In genomic region chr16:588639-588888, GRCh38 we compare ENCODE assay signal across 8 cellular contexts. TPM values are rescaled to one million over a fixed set of nuclear protein-coding genes. Genes with fewer than 3 reads are reported as not detected.
DNase-seq lines count a peak whose midpoint lies in the region; ATAC-seq, FAIRE-seq and TF ChIP-seq lines count a peak whose summit lies in the region.

No MANE protein-coding gene starts in this region.

- CTCF ChIA-PET in K562 (lab: Yijun Ruan, JAX; ENCODE audit: low intra/inter-chr PET ratio), result no interaction called here

- TF ChIP-seq CTCF in K562 (IDR thresholded peaks at IDR 0.05 in 2 of 3, conservative IDR thresholded peaks at IDR 0.05 in 1 of 3; ENCODE audit: insufficient read depth in 2 of 3, low read depth in 1 of 3, low read length in 3 of 3), result no peak

- H3K9ac ChIP-seq in K562 (ENCODE audit: insufficient read depth in 1 of 2, low read depth in 2 of 2, low read length in 2 of 2), result peak overlapping the region; percentile 88 to 94

- H3K9me3 ChIP-seq in K562 (replicated peaks; ENCODE audit: control insufficient read depth, insufficient read depth, low read depth, low read length), result no peaks in the 10 kb centered on the region

- no peak for TF ChIP-seq RAD21 in K562 (CRISPR knock-in tag; conservative IDR thresholded peaks at IDR 0.05 in 1 of 2, IDR thresholded peaks at IDR 0.05 in 1 of 2)

- in situ Hi-C loops in K562 (cut with MboI), result no loop called here

- peaks cover 55% of the 10 kb centered on the region for H3K79me2 ChIP-seq in K562 (ENCODE audit: control insufficient read depth, insufficient read depth, low read length)

- H3K27ac ChIP-seq in K562 (ENCODE audit: extremely low read depth, low read depth, low read length) (peak overlapping the region; percentile 91), layer of hippocampus (ENCODE audit: low read depth, low read length) (peak overlapping the region; percentile 100)

- POLR2A ChIA-PET in K562 (lab: Yijun Ruan, JAX), result interaction anchor here (0.6 to 1.8 kb wide), 20 partner anchors 10 to 185 kb away, joined by 3 to 9 read pairs (median 4); partner anchors contain the start of genes METTL26 and WFIKKN1

- H2AFZ ChIP-seq in K562 (ENCODE audit: low read depth, low read length), result peak overlapping the region; percentile 100; the same call in 1 of the 2 replicates

- no peak for TF ChIP-seq EP300 in K562 (IDR thresholded peaks at IDR 0.05; ENCODE audit: low read length)

- no peak for FAIRE-seq in K562 (lab: Jason Lieb, UNC)

- ATAC-seq in HG02981 (IDR thresholded peaks at IDR 0.05; ENCODE audit: unreplicated experiment) (peak; percentile 8), SK-N-SH treated with all-trans-retinoic acid at 6 μM for 48 hours (peak; percentile 11), K562 (peak; percentile 14)

- intact Hi-C loops in K562 (cut with micrococcal nuclease), result loop anchor here (2.0 kb wide), 1 partner anchor 72 kb away; no protein-coding TSS in a partner anchor

- H3K4me1 ChIP-seq in K562 (replicated peaks in 1 of 2; ENCODE audit: control insufficient read depth in 2 of 2, insufficient read depth in 2 of 2, low read length in 2 of 2), result peaks cover 18 to 74% of the 10 kb centered on the region in 2 experiments; a peak in 4 of 5 replicates

- DNase-seq in NCI-H1694 treated with DMSO at 0.1 percent for 48 hours (lab: John Stamatoyannopoulos, UW) (peak; percentile 4), NCI-H1694 (lab: John Stamatoyannopoulos, UW) (no peak), K562 (ENCODE audit: extremely low read depth in 1 of 4, low spot score in 3 of 4) (peak in 2 of 4 experiments; percentile 54 to 64), cerebellar cortex (ENCODE audit: low spot score) (no peak)
- peak; percentile 15 to 35 for DNase-seq in stimulated activated CD8-positive, alpha-beta memory T cell treated with anti-CD3 and anti-CD28 coated beads, Interleukin-4, amount 100 ng/mL, for 1 hour (ENCODE audit: low read depth in 2 of 2, low spot score in 1 of 2)

- WGBS in K562 (ENCODE audit: insufficient coverage, low coverage, missing lambda C conversion rate), result 0% methylated on average over 21 of the region's 21 CpGs

- no TSS peak for BruUV-seq in K562 (replicated peaks; lab: Mats Ljungman, UMichigan)

- peak overlapping the region; percentile 86 for H3K4me2 ChIP-seq in K562 (ENCODE audit: insufficient read depth, low read length)

- H3K27me3 ChIP-seq in K562 (ENCODE audit: control insufficient read depth in 2 of 2, insufficient read depth in 2 of 2, low read length in 2 of 2), result no peaks in the 10 kb centered on the region
- no peaks in the 10 kb centered on the region for H3K27me3 ChIP-seq in layer of hippocampus (ENCODE audit: control insufficient read depth, insufficient read depth, low read length)

- H3K9me1 ChIP-seq in K562 (ENCODE audit: control insufficient read depth, insufficient read depth, low read length), result peaks cover 8% of the 10 kb centered on the region

- H3K4me3 ChIP-seq in K562, result peak overlapping the region; percentile 71

- TF ChIP-seq POLR2A in K562 (conservative IDR thresholded peaks at IDR 0.05), result no peak

- peaks cover 19% of the 10 kb centered on the region for H4K20me1 ChIP-seq in K562 (replicated peaks; ENCODE audit: control insufficient read depth, insufficient read depth, low read length)

- H3K36me3 ChIP-seq in K562 (ENCODE audit: control insufficient read depth, insufficient read depth, low read length), result peaks cover 17% of the 10 kb centered on the region; the same call in 2 of the 3 replicates

RNA-seq across cellular contexts. Expression of gene RAB40C, which starts 1.3 kb away (rescaled TPM):
- 10.6 and 36.6 TPM in 2 replicates for total RNA-seq in K562 (2011; cell fraction: chromatin; rRNA removed; ENCODE audit: low replicate concordance)
- 24.2 and 24.8 TPM in 2 replicates for total RNA-seq in K562 (2011; cell fraction: nucleolus; rRNA removed)
- 15.5 and 15.6 TPM in 2 replicates for total RNA-seq in K562 (2011; cell fraction: nucleoplasm; rRNA removed)
- total RNA-seq in K562 (2014; rRNA removed) (22.3 and 26.0 TPM in 2 replicates), K562 (2014; rRNA removed; fragmentation: Illumina TruSeq; extraction: Trizol) (1.9 and 2.5 TPM in 2 replicates), K562 (2015; rRNA removed; fragmentation: Illumina TruSeq; extraction: Trizol) (10.1 and 11.4 TPM in 2 replicates), K562 (2021) (23.4 and 25.3 TPM in 2 replicates)
- polyA plus RNA-seq in K562 (2011; rRNA removed) (8.7 and 10.9 TPM in 2 replicates), K562 (2014; fragmentation: Illumina TruSeq; extraction: Trizol) (5.6 and 13.3 TPM in 2 replicates), K562 (2014; fragmentation: Nextera tagmentation; extraction: Ambion mirVana) (under 1 TPM; 0.17 to 0.50 TPM), K562 (2014; rRNA removed) (20.9 and 22.3 TPM in 2 replicates)
- 15.6 and 35.2 TPM in 2 replicates for polyA plus RNA-seq in K562 (2011; cell fraction: cytosol; rRNA removed)
- polyA plus RNA-seq in K562 (2011; cell fraction: nucleus; rRNA removed), result 22.1 and 35.1 TPM in 2 replicates
- 15.7 and 28.1 TPM in 2 replicates for polyA plus RNA-seq in K562 (2012)
- 2.9 and 5.0 TPM in 2 replicates for polyA minus RNA-seq in K562 (2011; rRNA and poly(A)+ RNA removed)
- 10.3 and 15.5 TPM in 2 replicates for polyA minus RNA-seq in K562 (2011; cell fraction: cytosol; rRNA and poly(A)+ RNA removed)
- polyA minus RNA-seq in K562 (2011; cell fraction: nucleus; rRNA and poly(A)+ RNA removed), result 4.8 and 5.1 TPM in 2 replicates

RNA-seq across cellular contexts. Expression of gene PIGQ, which starts 18.8 kb away (rescaled TPM):
- total RNA-seq in K562 (2011; cell fraction: chromatin; rRNA removed; ENCODE audit: low replicate concordance), result 51.8 and 208 TPM in 2 replicates
- 193 and 220 TPM in 2 replicates for total RNA-seq in K562 (2011; cell fraction: nucleolus; rRNA removed)
- total RNA-seq in K562 (2011; cell fraction: nucleoplasm; rRNA removed), result 84.0 and 92.9 TPM in 2 replicates
- 30.7 and 36.1 TPM in 2 replicates for total RNA-seq in K562 (2014; rRNA removed)
- 2.3 and 3.4 TPM in 2 replicates for total RNA-seq in K562 (2014; rRNA removed; fragmentation: Illumina TruSeq; extraction: Trizol)
- total RNA-seq in K562 (2015; rRNA removed; fragmentation: Illumina TruSeq; extraction: Trizol), result 14.1 and 14.3 TPM in 2 replicates
- 43.7 and 49.6 TPM in 2 replicates for total RNA-seq in K562 (2021)
- polyA plus RNA-seq in K562 (2011; rRNA removed), result 11.2 and 19.4 TPM in 2 replicates
- 15.7 and 51.3 TPM in 2 replicates for polyA plus RNA-seq in K562 (2011; cell fraction: cytosol; rRNA removed)
- polyA plus RNA-seq in K562 (2011; cell fraction: nucleus; rRNA removed), result 84.7 and 175 TPM in 2 replicates
- 22.2 and 33.3 TPM in 2 replicates for polyA plus RNA-seq in K562 (2012)
- 11.7 and 21.9 TPM in 2 replicates for polyA plus RNA-seq in K562 (2014; fragmentation: Illumina TruSeq; extraction: Trizol)
- 1 to 10 TPM in 1 of 2 experiments, under 1 TPM in 1; 0.20 to 2.5 TPM for polyA plus RNA-seq in K562 (2014; fragmentation: Nextera tagmentation; extraction: Ambion mirVana)
- polyA plus RNA-seq in K562 (2014; rRNA removed), result 42.1 and 42.3 TPM in 2 replicates
- polyA minus RNA-seq in K562 (2011; rRNA and poly(A)+ RNA removed), result 9.6 and 17.9 TPM in 2 replicates
- polyA minus RNA-seq in K562 (2011; cell fraction: cytosol; rRNA and poly(A)+ RNA removed), result 11.2 and 15.5 TPM in 2 replicates
- polyA minus RNA-seq in K562 (2011; cell fraction: nucleus; rRNA and poly(A)+ RNA removed), result 33.2 and 44.4 TPM in 2 replicates

RNA-seq across cellular contexts. Expression of gene NHLRC4, which starts 21.8 kb away (rescaled TPM):
- total RNA-seq in K562 (2011; cell fraction: chromatin; rRNA removed; ENCODE audit: low replicate concordance), result 3.1 and 8.5 TPM in 2 replicates
- total RNA-seq in K562 (2011; cell fraction: nucleolus; rRNA removed), result 8.4 and 8.8 TPM in 2 replicates
- total RNA-seq in K562 (2011; cell fraction: nucleoplasm; rRNA removed), result 5.0 TPM in 2 replicates
- total RNA-seq in K562 (2014; rRNA removed) (2.6 and 3.1 TPM in 2 replicates), K562 (2014; rRNA removed; fragmentation: Illumina TruSeq; extraction: Trizol) (0.47 and 0.48 TPM in 2 replicates), K562 (2015; rRNA removed; fragmentation: Illumina TruSeq; extraction: Trizol) (1.2 and 1.3 TPM in 2 replicates), K562 (2021) (2.0 and 3.0 TPM in 2 replicates)
- polyA plus RNA-seq in K562 (2011; rRNA removed) (1.3 and 1.7 TPM in 2 replicates), K562 (2014; fragmentation: Illumina TruSeq; extraction: Trizol) (0.24 and 1.1 TPM in 2 replicates), K562 (2014; fragmentation: Nextera tagmentation; extraction: Ambion mirVana) (not detected), K562 (2014; rRNA removed) (3.2 and 3.7 TPM in 2 replicates)
- 2.0 and 4.5 TPM in 2 replicates for polyA plus RNA-seq in K562 (2011; cell fraction: cytosol; rRNA removed)
- polyA plus RNA-seq in K562 (2011; cell fraction: nucleus; rRNA removed), result 6.2 and 8.3 TPM in 2 replicates
- polyA plus RNA-seq in K562 (2012), result 1.7 and 7.2 TPM in 2 replicates
- 0.39 and 0.51 TPM in 2 replicates for polyA minus RNA-seq in K562 (2011; rRNA and poly(A)+ RNA removed)
- 1.3 TPM in 1 of 2 replicates, not detected in the other for polyA minus RNA-seq in K562 (2011; cell fraction: cytosol; rRNA and poly(A)+ RNA removed)
- 6.5 and 8.1 TPM in 2 replicates for polyA minus RNA-seq in K562 (2011; cell fraction: nucleus; rRNA and poly(A)+ RNA removed)

RNA-seq across cellular contexts. Expression of gene PRR35, which starts 28.4 kb away (rescaled TPM):
- total RNA-seq in K562 (2011; cell fraction: chromatin; rRNA removed; ENCODE audit: low replicate concordance), result 0.18 and 0.79 TPM in 2 replicates
- total RNA-seq in K562 (2011; cell fraction: nucleolus; rRNA removed), result 0.66 and 1.3 TPM in 2 replicates
- 0.29 and 0.53 TPM in 2 replicates for total RNA-seq in K562 (2011; cell fraction: nucleoplasm; rRNA removed)
- total RNA-seq in K562 (2014; rRNA removed) (0.41 and 0.45 TPM in 2 replicates), K562 (2014; rRNA removed; fragmentation: Illumina TruSeq; extraction: Trizol) (not detected in 2 replicates), K562 (2015; rRNA removed; fragmentation: Illumina TruSeq; extraction: Trizol) (0.08 TPM in 1 of 2 replicates, not detected in the other), K562 (2021) (0.18 and 0.42 TPM in 2 replicates)
- polyA plus RNA-seq in K562 (2011; rRNA removed) (0.09 and 0.17 TPM in 2 replicates), K562 (2014; fragmentation: Illumina TruSeq; extraction: Trizol) (0.07 TPM in 1 of 2 replicates, not detected in the other), K562 (2014; fragmentation: Nextera tagmentation; extraction: Ambion mirVana) (not detected), K562 (2014; rRNA removed) (0.15 and 0.24 TPM in 2 replicates)
- polyA plus RNA-seq in K562 (2011; cell fraction: cytosol; rRNA removed), result 0.07 and 1.2 TPM in 2 replicates
- 0.20 and 2.2 TPM in 2 replicates for polyA plus RNA-seq in K562 (2011; cell fraction: nucleus; rRNA removed)
- polyA plus RNA-seq in K562 (2012), result 0.09 and 0.14 TPM in 2 replicates
- polyA minus RNA-seq in K562 (2011; rRNA and poly(A)+ RNA removed), result not detected in 2 replicates
- polyA minus RNA-seq in K562 (2011; cell fraction: cytosol; rRNA and poly(A)+ RNA removed), result not detected in 2 replicates
- 0.27 TPM in 1 of 2 replicates, not detected in the other for polyA minus RNA-seq in K562 (2011; cell fraction: nucleus; rRNA and poly(A)+ RNA removed)

RNA-seq across cellular contexts. Expression of gene WFIKKN1, which starts 42.2 kb away (rescaled TPM):
- 0.83 and 4.1 TPM in 2 replicates for total RNA-seq in K562 (2011; cell fraction: chromatin; rRNA removed; ENCODE audit: low replicate concordance)
- total RNA-seq in K562 (2011; cell fraction: nucleolus; rRNA removed), result 3.3 and 3.8 TPM in 2 replicates
- 1.8 and 2.3 TPM in 2 replicates for total RNA-seq in K562 (2011; cell fraction: nucleoplasm; rRNA removed)
- total RNA-seq in K562 (2014; rRNA removed) (0.50 and 0.57 TPM in 2 replicates), K562 (2014; rRNA removed; fragmentation: Illumina TruSeq; extraction: Trizol) (not detected in 2 replicates), K562 (2015; rRNA removed; fragmentation: Illumina TruSeq; extraction: Trizol) (0.11 and 0.14 TPM in 2 replicates), K562 (2021) (0.85 and 1.1 TPM in 2 replicates)
- polyA plus RNA-seq in K562 (2011; rRNA removed) (0.18 and 0.22 TPM in 2 replicates), K562 (2014; fragmentation: Illumina TruSeq; extraction: Trizol) (0.14 TPM in 1 of 2 replicates, not detected in the other), K562 (2014; fragmentation: Nextera tagmentation; extraction: Ambion mirVana) (not detected), K562 (2014; rRNA removed) (0.30 and 0.54 TPM in 2 replicates)
- 0.29 and 2.5 TPM in 2 replicates for polyA plus RNA-seq in K562 (2011; cell fraction: cytosol; rRNA removed)
- polyA plus RNA-seq in K562 (2011; cell fraction: nucleus; rRNA removed), result 0.56 and 2.4 TPM in 2 replicates
- polyA plus RNA-seq in K562 (2012), result 0.61 and 1.5 TPM in 2 replicates
- 0.12 and 0.14 TPM in 2 replicates for polyA minus RNA-seq in K562 (2011; rRNA and poly(A)+ RNA removed)
- 0.73 and 1.1 TPM in 2 replicates for polyA minus RNA-seq in K562 (2011; cell fraction: cytosol; rRNA and poly(A)+ RNA removed)
- polyA minus RNA-seq in K562 (2011; cell fraction: nucleus; rRNA and poly(A)+ RNA removed), result 0.44 and 0.81 TPM in 2 replicates

Comparison
In these comparisons a context has a peak if more than half of its experiments do, and no peak if none do; other contexts are left out.
1. DNase-seq: peak in NCI-H1694 treated with DMSO at 0.1 percent for 48 hours (single experiment) and stimulated activated CD8-positive, alpha-beta memory T cell treated with anti-CD3 and anti-CD28 coated beads, Interleukin-4, amount 100 ng/mL, for 1 hour (2 of 2); none in NCI-H1694 (single experiment) and cerebellar cortex (single experiment).
2. Peak in every context shown above with its lines, with median percentiles within 50 percentile points of each other: ATAC-seq.